8 cellular contexts compared by ENCODE assay signal in genomic region chr1:13699510-13699909, GRCh38. TPM values are rescaled to one million over a fixed set of nuclear protein-coding genes. Genes with fewer than 3 reads are reported as not detected.
DNase-seq lines count a peak whose midpoint lies in the region; ATAC-seq and TF ChIP-seq lines count a peak whose summit lies in the region.

No MANE protein-coding gene starts in this region.

- H3K9ac ChIP-seq in OCI-LY3 (ENCODE audit: low read length), result peak overlapping the region; percentile 98

- 47 to 62% methylated on average over 16 of the region's 16 CpGs for WGBS in testis, 2 donors

- DNase-seq in D341Med (ENCODE audit: low spot score), result peak; percentile 35
- no peak for DNase-seq in chondrocyte (ENCODE audit: low spot score)
- no peak for DNase-seq in lower lobe of right lung
- peak; percentile 39 for DNase-seq in testis
- DNase-seq in NCI-H1105 (lab: John Stamatoyannopoulos, UW), result no peak
- no peak for DNase-seq in HEK293T (ENCODE audit: extremely low spot score)

- no peak for TF ChIP-seq CTCF in OCI-LY3 (IDR thresholded peaks at IDR 0.05; ENCODE audit: low read depth, low read length)
- TF ChIP-seq CTCF in chondrocyte (IDR thresholded peaks at IDR 0.05), result no peak
- no peak for TF ChIP-seq CTCF in lower lobe of right lung (IDR thresholded peaks at IDR 0.05)
- no peak for TF ChIP-seq CTCF in testis (IDR thresholded peaks at IDR 0.05)

- H3K27ac ChIP-seq in OCI-LY3 (ENCODE audit: low read length), result peak overlapping the region; percentile 97
- H3K27ac ChIP-seq in lower lobe of right lung, result peak overlapping the region; percentile 96
- H3K27ac ChIP-seq in testis, result peak overlapping the region; percentile 98 to 100

- no peak for TF ChIP-seq POLR2A in testis (IDR thresholded peaks at IDR 0.05)

- H3K27me3 Mint-ChIP-seq in chondrocyte (ENCODE audit: low read depth), result no peaks in the 10 kb centered on the region

- CTCF ChIA-PET in HEK293T (lab: Yijun Ruan, JAX), result no interaction called here

- POLR2A ChIA-PET in HEK293T (lab: Yijun Ruan, JAX), result no interaction called here

- no peak overlapping the region for H2AFZ ChIP-seq in OCI-LY3 (ENCODE audit: low read depth, low read length)

- intact Hi-C loops in lower lobe of right lung (cut with DNase I) (no loop called here), testis (cut with DNase I; ENCODE audit: low total_unique reads) (no loop called here)

- H3K79me2 ChIP-seq in OCI-LY3 (ENCODE audit: low read length), result peaks cover 51% of the 10 kb centered on the region

- ATAC-seq in lower lobe of right lung, result peak; percentile 20 to 33
- no peak for ATAC-seq in HG02870 (IDR thresholded peaks at IDR 0.05; ENCODE audit: unreplicated experiment)

- 0 out of 2 replicates have a peak, but pooled peaks cover 3% of the 10 kb centered on the region for H4K20me1 ChIP-seq in OCI-LY3 (ENCODE audit: insufficient read depth, low read length)

- H3K4me3 ChIP-seq in OCI-LY3 (ENCODE audit: low read length) (peak overlapping the region; percentile 97), lower lobe of right lung (peak overlapping the region; percentile 77), testis (peak overlapping the region; percentile 77 to 85)

- H3K4me2 ChIP-seq in OCI-LY3 (ENCODE audit: low read length), result peak overlapping the region; percentile 99

- H3K27ac Mint-ChIP-seq in chondrocyte (ENCODE audit: unreplicated experiment), result peak overlapping the region; percentile 82

- H3K36me3 ChIP-seq in OCI-LY3 (replicated peaks; ENCODE audit: low read depth, low read length) (peaks cover 12% of the 10 kb centered on the region), lower lobe of right lung (no peaks in the 10 kb centered on the region), testis (ENCODE audit: low read depth, missing control alignments) (no peaks in the 10 kb centered on the region)

- H3K4me1 ChIP-seq in OCI-LY3 (ENCODE audit: low read length), result peaks cover 31% of the 10 kb centered on the region
- peaks cover 5% of the 10 kb centered on the region for H3K4me1 ChIP-seq in lower lobe of right lung
- peaks cover 11% of the 10 kb centered on the region for H3K4me1 ChIP-seq in testis

- H3K27me3 ChIP-seq in OCI-LY3 (ENCODE audit: low read depth, low read length) (no peaks in the 10 kb centered on the region), lower lobe of right lung (ENCODE audit: low read depth) (no peaks in the 10 kb centered on the region), testis (no peaks in the 10 kb centered on the region)

- H3K9me3 Mint-ChIP-seq in chondrocyte (ENCODE audit: low read depth), result peaks cover 13% of the 10 kb centered on the region

- H3K36me3 Mint-ChIP-seq in chondrocyte (ENCODE audit: low read depth), result peaks cover 5% of the 10 kb centered on the region

- H3K9me3 ChIP-seq in OCI-LY3 (ENCODE audit: insufficient read depth, low read length) (peaks cover 6% of the 10 kb centered on the region; the same call in 1 of the 2 replicates), lower lobe of right lung (no peaks in the 10 kb centered on the region), testis (no peaks in the 10 kb centered on the region)

- H3K4me3 Mint-ChIP-seq in chondrocyte (ENCODE audit: unreplicated experiment), result peak overlapping the region; percentile 72

- H3K4me1 Mint-ChIP-seq in chondrocyte (ENCODE audit: low read depth), result peaks cover 23% of the 10 kb centered on the region

TF ChIP-seq in HEK293T, 16 proteins besides CTCF, POLR2A, EP300 and RAD21:
- TF ChIP-seq SP1 (IDR thresholded peaks at IDR 0.05), result no peak
- no peak for TF ChIP-seq NFRKB (IDR thresholded peaks at IDR 0.05)
- no peak for TF ChIP-seq L3MBTL2 (conservative IDR thresholded peaks at IDR 0.05)
- TF ChIP-seq SUZ12 (IDR thresholded peaks at IDR 0.05), result no peak
- no peak for TF ChIP-seq ELF4 (IDR thresholded peaks at IDR 0.05)
- TF ChIP-seq HDGF (IDR thresholded peaks at IDR 0.05; ENCODE audit: borderline replicate concordance), result no peak
- TF ChIP-seq FOXK2 (IDR thresholded peaks at IDR 0.05), result no peak
- TF ChIP-seq CTBP1 (IDR thresholded peaks at IDR 0.05; ENCODE audit: borderline replicate concordance), result no peak
- no peak for TF ChIP-seq PKNOX1 (IDR thresholded peaks at IDR 0.05)
- no peak for TF ChIP-seq TARDBP (IDR thresholded peaks at IDR 0.05)
- TF ChIP-seq LEF1 (IDR thresholded peaks at IDR 0.05; ENCODE audit: borderline replicate concordance), result no peak
- TF ChIP-seq ZNF384 (IDR thresholded peaks at IDR 0.05), result no peak
- TF ChIP-seq FOXA1 (IDR thresholded peaks at IDR 0.05), result no peak
- TF ChIP-seq ARNT (IDR thresholded peaks at IDR 0.05), result no peak
- no peak for TF ChIP-seq FOXM1 (IDR thresholded peaks at IDR 0.05; ENCODE audit: borderline replicate concordance)
- TF ChIP-seq BHLHE40 (IDR thresholded peaks at IDR 0.05; ENCODE audit: borderline replicate concordance), result no peak

RNA-seq across cellular contexts. Expression of gene PRDM2, which starts 0.5 kb away (rescaled TPM):
- total RNA-seq in chondrocyte (35.6 to 46.8 TPM (median 36.8 TPM) in 3 replicates), lower lobe of right lung (50.6 TPM), testis (10 to 100 TPM; 55.5 to 75.1 TPM)
- polyA plus RNA-seq in testis (ENCODE audit: insufficient read depth, low read depth, low replicate concordance), result 43.5 TPM

Comparison
In these comparisons a context has a peak if more than half of its experiments do, and no peak if none do; other contexts are left out.
1. DNase-seq: peak in D341Med (single experiment) and testis (single experiment); none in chondrocyte (single experiment), lower lobe of right lung (single experiment), NCI-H1105 (single experiment) and HEK293T (single experiment).
2. Peak in every context shown above with its lines, with median percentiles within 50 percentile points of each other: H3K27ac ChIP-seq and H3K4me3 ChIP-seq.